ENCODE assay signal across 12 cellular contexts in genomic region chr12:44193281-44193680, GRCh38.
DNase-seq lines count a peak whose midpoint lies in the region; ATAC-seq lines count a peak whose summit lies in the region.
"Had no signal": no experiment of that assay in that cellular context is flagged by ENCODE, and none has a peak within 500 bp of the region (broad histone marks: within the 10 kb centered on the region; RNA-seq: fewer than 3 reads in every experiment).

No MANE protein-coding gene starts in this region.

- DNase-seq in NT2/D1 (ENCODE audit: low read depth, low spot score) (peak; percentile 6), DMS 273 (lab: John Stamatoyannopoulos, UW; ENCODE audit: unreplicated experiment) (no peak), NCI-H82 (lab: John Stamatoyannopoulos, UW) (no peak), NCI-H2171 (lab: John Stamatoyannopoulos, UW) (no peak)
- no peak for DNase-seq in stimulated activated CD4-positive, alpha-beta T cell treated with anti-CD3 and anti-CD28 coated beads, Interleukin-15, amount 100 ng/mL, for 24 hours
- DNase-seq: activated CD8-positive, alpha-beta memory T cell treated with anti-CD3 and anti-CD28 coated beads for 24 hours; anterior cingulate cortex; HCEC 1CT; MV-4-11 had no signal

- ATAC-seq in GM18519 (IDR thresholded peaks at IDR 0.05; ENCODE audit: low FRiP score, unreplicated experiment) (peak; percentile 100), GM21390 (IDR thresholded peaks at IDR 0.05; ENCODE audit: unreplicated experiment) (peak; percentile 98), HG03095 (IDR thresholded peaks at IDR 0.05; ENCODE audit: unreplicated experiment) (peak; percentile 98)

- H3K9ac ChIP-seq in NT2/D1 (ENCODE audit: insufficient read length, low read depth), result no peak overlapping the region

- no peaks in the 10 kb centered on the region for H3K9me3 ChIP-seq in NT2/D1 (ENCODE audit: insufficient read depth, low read length)

- no peaks in the 10 kb centered on the region for H3K27me3 ChIP-seq in NT2/D1 (ENCODE audit: insufficient read depth, insufficient read length)

- H3K36me3 ChIP-seq in NT2/D1 (ENCODE audit: insufficient read depth, insufficient read length, low read length), result no peaks in the 10 kb centered on the region

- no peak overlapping the region for H3K4me3 ChIP-seq in NT2/D1 (ENCODE audit: insufficient read length, low read depth)

- H3K4me1 ChIP-seq in NT2/D1 (ENCODE audit: insufficient read depth, insufficient read length), result no peaks in the 10 kb centered on the region
